1 cellular context compared by ENCODE assay signal in the genomic region with DNA sequence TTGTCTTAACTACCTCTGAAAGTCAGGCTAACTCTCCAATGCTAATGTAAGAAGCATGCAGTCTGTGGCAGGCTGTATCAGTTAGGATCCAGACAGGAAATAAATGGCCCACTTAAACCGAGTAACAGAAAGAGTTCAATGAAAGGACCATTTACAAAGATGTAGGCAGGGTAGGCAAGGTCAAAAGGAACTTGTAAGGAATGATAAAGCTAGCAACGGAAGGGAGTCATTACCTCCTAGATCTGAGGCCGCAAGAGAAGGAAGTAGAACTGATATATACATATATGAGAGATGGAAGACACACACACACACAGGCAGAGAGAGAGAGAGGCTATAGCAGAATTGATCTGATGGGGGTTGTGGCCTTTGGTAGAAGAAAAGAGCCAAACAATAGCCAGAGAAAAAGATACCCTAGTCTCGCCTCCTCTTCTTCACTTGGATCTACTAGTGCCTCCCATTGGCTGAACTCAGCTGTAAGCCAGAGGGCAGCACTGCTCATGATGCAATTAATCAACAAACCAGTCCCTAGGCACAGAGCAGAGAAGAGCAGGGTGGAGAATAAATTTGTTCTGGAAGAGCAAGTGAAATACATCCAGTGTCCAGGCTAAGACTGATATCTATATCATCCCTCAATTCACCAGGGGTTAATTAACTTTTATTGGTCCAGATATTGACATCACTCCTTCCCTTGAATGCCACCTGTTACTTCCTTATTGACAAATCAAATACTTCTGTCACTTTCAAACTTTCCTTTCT.
TF ChIP-seq lines count a peak whose summit lies in the region.

No MANE protein-coding gene starts in this region.

TF ChIP-seq in GM23338, 12 proteins besides CTCF, POLR2A, EP300 and RAD21 (continued from another document):
- TF ChIP-seq, protein P1, sequence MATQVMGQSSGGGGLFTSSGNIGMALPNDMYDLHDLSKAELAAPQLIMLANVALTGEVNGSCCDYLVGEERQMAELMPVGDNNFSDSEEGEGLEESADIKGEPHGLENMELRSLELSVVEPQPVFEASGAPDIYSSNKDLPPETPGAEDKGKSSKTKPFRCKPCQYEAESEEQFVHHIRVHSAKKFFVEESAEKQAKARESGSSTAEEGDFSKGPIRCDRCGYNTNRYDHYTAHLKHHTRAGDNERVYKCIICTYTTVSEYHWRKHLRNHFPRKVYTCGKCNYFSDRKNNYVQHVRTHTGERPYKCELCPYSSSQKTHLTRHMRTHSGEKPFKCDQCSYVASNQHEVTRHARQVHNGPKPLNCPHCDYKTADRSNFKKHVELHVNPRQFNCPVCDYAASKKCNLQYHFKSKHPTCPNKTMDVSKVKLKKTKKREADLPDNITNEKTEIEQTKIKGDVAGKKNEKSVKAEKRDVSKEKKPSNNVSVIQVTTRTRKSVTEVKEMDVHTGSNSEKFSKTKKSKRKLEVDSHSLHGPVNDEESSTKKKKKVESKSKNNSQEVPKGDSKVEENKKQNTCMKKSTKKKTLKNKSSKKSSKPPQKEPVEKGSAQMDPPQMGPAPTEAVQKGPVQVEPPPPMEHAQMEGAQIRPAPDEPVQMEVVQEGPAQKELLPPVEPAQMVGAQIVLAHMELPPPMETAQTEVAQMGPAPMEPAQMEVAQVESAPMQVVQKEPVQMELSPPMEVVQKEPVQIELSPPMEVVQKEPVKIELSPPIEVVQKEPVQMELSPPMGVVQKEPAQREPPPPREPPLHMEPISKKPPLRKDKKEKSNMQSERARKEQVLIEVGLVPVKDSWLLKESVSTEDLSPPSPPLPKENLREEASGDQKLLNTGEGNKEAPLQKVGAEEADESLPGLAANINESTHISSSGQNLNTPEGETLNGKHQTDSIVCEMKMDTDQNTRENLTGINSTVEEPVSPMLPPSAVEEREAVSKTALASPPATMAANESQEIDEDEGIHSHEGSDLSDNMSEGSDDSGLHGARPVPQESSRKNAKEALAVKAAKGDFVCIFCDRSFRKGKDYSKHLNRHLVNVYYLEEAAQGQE (IDR thresholded peaks at IDR 0.05; ENCODE audit: unreplicated experiment), result no peak
- no peak for TF ChIP-seq ZNF114 (CRISPR knock-in tag; IDR thresholded peaks at IDR 0.05)
- TF ChIP-seq, protein P2, sequence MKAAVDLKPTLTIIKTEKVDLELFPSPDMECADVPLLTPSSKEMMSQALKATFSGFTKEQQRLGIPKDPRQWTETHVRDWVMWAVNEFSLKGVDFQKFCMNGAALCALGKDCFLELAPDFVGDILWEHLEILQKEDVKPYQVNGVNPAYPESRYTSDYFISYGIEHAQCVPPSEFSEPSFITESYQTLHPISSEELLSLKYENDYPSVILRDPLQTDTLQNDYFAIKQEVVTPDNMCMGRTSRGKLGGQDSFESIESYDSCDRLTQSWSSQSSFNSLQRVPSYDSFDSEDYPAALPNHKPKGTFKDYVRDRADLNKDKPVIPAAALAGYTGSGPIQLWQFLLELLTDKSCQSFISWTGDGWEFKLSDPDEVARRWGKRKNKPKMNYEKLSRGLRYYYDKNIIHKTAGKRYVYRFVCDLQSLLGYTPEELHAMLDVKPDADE (IDR thresholded peaks at IDR 0.05), result no peak
- TF ChIP-seq ZNF331 (CRISPR knock-in tag; IDR thresholded peaks at IDR 0.05; ENCODE audit: low read depth), result no peak
- no peak for TF ChIP-seq EZH2 (IDR thresholded peaks at IDR 0.05; ENCODE audit: low read depth, unreplicated experiment)
- no peak for TF ChIP-seq CREB1 (CRISPR knock-in tag; IDR thresholded peaks at IDR 0.05; ENCODE audit: low read depth)
- no peak for TF ChIP-seq JUNB (IDR thresholded peaks at IDR 0.05; ENCODE audit: unreplicated experiment)
